In genomic region chr2:31886700-31887099, GRCh38 we compare ENCODE assay signal across 13 cellular contexts.
A peak's percentile ranks its signal among the peaks of the same experiment; 100 is the strongest.
DNase-seq lines count a peak whose midpoint lies in the region; ATAC-seq and TF ChIP-seq lines count a peak whose summit lies in the region.
"Had no signal": no experiment of that assay in that cellular context is flagged by ENCODE, and none has a peak within 500 bp of the region (broad histone marks: within the 10 kb centered on the region; RNA-seq: fewer than 3 reads in every experiment).

No MANE protein-coding gene starts in this region.

- peaks cover 39% of the 10 kb centered on the region for H3K36me3 ChIP-seq in Loucy (ENCODE audit: insufficient read depth, low read length)

- H3K9me3 Mint-ChIP-seq in activated CD4-positive, alpha-beta T cell treated with anti-CD3 and anti-CD28 coated beads for 36 hours (ENCODE audit: low read depth), result no peaks in the 10 kb centered on the region
- H3K9me3 Mint-ChIP-seq in endothelial cell (ENCODE audit: unreplicated experiment), result no peaks in the 10 kb centered on the region
- H3K9me3 Mint-ChIP-seq: CD8-positive, alpha-beta T cell had no signal

- peaks cover 3% of the 10 kb centered on the region for H3K4me1 ChIP-seq in Loucy (ENCODE audit: insufficient read depth, low read length, poor library complexity, severe bottlenecking)
- H3K4me1 ChIP-seq: sigmoid colon had no signal

- H3K4me2 ChIP-seq in Loucy (ENCODE audit: low read depth, low read length, poor library complexity, severe bottlenecking), result no peak overlapping the region

- POLR2A ChIA-PET in activated CD4-positive, alpha-beta T cell treated with anti-CD3 and anti-CD28 coated beads for 36 hours (lab: Charles Lee), result no interaction called here

- no peaks in the 10 kb centered on the region for H3K9me2 ChIP-seq in Loucy (replicated peaks; ENCODE audit: low read depth, low read length)

- peak; percentile 49 for ATAC-seq in activated CD4-positive, alpha-beta T cell treated with anti-CD3 and anti-CD28 coated beads for 36 hours
- ATAC-seq in GM21529 (IDR thresholded peaks at IDR 0.05; ENCODE audit: unreplicated experiment) (no peak), HG03045 (IDR thresholded peaks at IDR 0.05; ENCODE audit: unreplicated experiment) (no peak)
- ATAC-seq: activated CD8-positive, alpha-beta memory T cell treated with anti-CD3 and anti-CD28 coated beads, Interleukin-2, amount 10 ng/mL, durations not matched to agents 7 days and 5 days; CD8-positive, alpha-beta T cell had no signal

- no peaks in the 10 kb centered on the region for H3K27me3 ChIP-seq in Loucy (ENCODE audit: insufficient read depth, low read length, poor library complexity, severe bottlenecking)
- H3K27me3 ChIP-seq: sigmoid colon had no signal

- H3K9me3 ChIP-seq in Loucy (ENCODE audit: insufficient read depth, low read depth, low read length), result no peaks in the 10 kb centered on the region
- H3K9me3 ChIP-seq: sigmoid colon had no signal

- 0 out of 2 replicates have a peak, but pooled peaks cover 7% of the 10 kb centered on the region for H3K79me2 ChIP-seq in Loucy (ENCODE audit: insufficient read depth, low read length)

- peaks cover 7% of the 10 kb centered on the region for H3K36me3 Mint-ChIP-seq in activated CD4-positive, alpha-beta T cell treated with anti-CD3 and anti-CD28 coated beads for 36 hours (ENCODE audit: low read depth)
- H3K36me3 Mint-ChIP-seq in endothelial cell (ENCODE audit: low read depth, unreplicated experiment), result no peaks in the 10 kb centered on the region

- no peaks in the 10 kb centered on the region for H3K4me1 Mint-ChIP-seq in activated CD4-positive, alpha-beta T cell treated with anti-CD3 and anti-CD28 coated beads for 36 hours
- peaks cover 15% of the 10 kb centered on the region for H3K4me1 Mint-ChIP-seq in endothelial cell (ENCODE audit: unreplicated experiment)

- H3K4me3 ChIP-seq in Loucy (ENCODE audit: low read length, poor library complexity, severe bottlenecking), result no peak overlapping the region
- H3K4me3 ChIP-seq: sigmoid colon had no signal

- H3K9ac ChIP-seq in Loucy (ENCODE audit: low read depth, low read length, poor library complexity, severe bottlenecking), result no peak overlapping the region

- no peaks in the 10 kb centered on the region for H3F3A ChIP-seq in Loucy (ENCODE audit: low read depth)

- no peaks in the 10 kb centered on the region for H3K27me3 Mint-ChIP-seq in activated CD4-positive, alpha-beta T cell treated with anti-CD3 and anti-CD28 coated beads for 36 hours
- H3K27me3 Mint-ChIP-seq in endothelial cell (ENCODE audit: unreplicated experiment), result no peaks in the 10 kb centered on the region
- H3K27me3 Mint-ChIP-seq: activated CD8-positive, alpha-beta memory T cell treated with anti-CD3 and anti-CD28 coated beads, Interleukin-2, amount 10 ng/mL, durations not matched to agents 7 days and 5 days had no signal

- no peak overlapping the region for H3K4me3 Mint-ChIP-seq in activated CD4-positive, alpha-beta T cell treated with anti-CD3 and anti-CD28 coated beads for 36 hours
- no peak overlapping the region for H3K4me3 Mint-ChIP-seq in endothelial cell (ENCODE audit: unreplicated experiment)
- H3K4me3 Mint-ChIP-seq: activated CD8-positive, alpha-beta memory T cell treated with anti-CD3 and anti-CD28 coated beads, Interleukin-2, amount 10 ng/mL, durations not matched to agents 7 days and 5 days; CD8-positive, alpha-beta T cell had no signal

- peak; percentile 64 for TF ChIP-seq CTCF in Loucy (conservative IDR thresholded peaks at IDR 0.05; ENCODE audit: low read length)
- no peak for TF ChIP-seq CTCF in endothelial cell (IDR thresholded peaks at IDR 0.05; ENCODE audit: unreplicated experiment)

- no peak overlapping the region for H3K27ac Mint-ChIP-seq in activated CD4-positive, alpha-beta T cell treated with anti-CD3 and anti-CD28 coated beads for 36 hours
- no peak overlapping the region for H3K27ac Mint-ChIP-seq in endothelial cell (ENCODE audit: unreplicated experiment)
- H3K27ac Mint-ChIP-seq: activated CD8-positive, alpha-beta memory T cell treated with anti-CD3 and anti-CD28 coated beads, Interleukin-2, amount 10 ng/mL, durations not matched to agents 7 days and 5 days; CD8-positive, alpha-beta T cell had no signal

- intact Hi-C loops in activated CD4-positive, alpha-beta T cell treated with anti-CD3 and anti-CD28 coated beads for 36 hours (cut with DNase I, micrococcal nuclease), result no loop called here

- no peaks in the 10 kb centered on the region for H4K20me1 ChIP-seq in Loucy (ENCODE audit: insufficient read depth, low read length, poor library complexity, severe bottlenecking)

- no peak overlapping the region for H2AFZ ChIP-seq in Loucy (ENCODE audit: low read length)

- peak; percentile 22 for DNase-seq in activated CD4-positive, alpha-beta T cell treated with anti-CD3 and anti-CD28 coated beads for 36 hours
- DNase-seq in activated CD4-positive, alpha-beta T cell treated with anti-CD3 and anti-CD28 coated beads for 1 hour, result no peak
- DNase-seq in endothelial cell (ENCODE audit: low spot score) (peak; percentile 21), renal cortical epithelial cell (ENCODE audit: low read depth) (peak; percentile 41), ureter (ENCODE audit: low spot score) (no peak)
- DNase-seq: activated CD8-positive, alpha-beta memory T cell treated with anti-CD3 and anti-CD28 coated beads, Interleukin-2, amount 10 ng/mL, durations not matched to agents 7 days and 5 days; CD8-positive, alpha-beta T cell; GOT3; NCI-H2029; sigmoid colon had no signal

- CTCF ChIA-PET in activated CD4-positive, alpha-beta T cell treated with anti-CD3 and anti-CD28 coated beads for 36 hours (lab: Charles Lee), result interaction anchor here (0.7 to 1.3 kb wide), 3 partner anchors 26 to 122 kb away, joined by 3 read pairs; no protein-coding TSS in a partner anchor

Comparison
In these comparisons a context has a peak if more than half of its experiments do, and no peak if none do; other contexts are left out.
1. DNase-seq: peak in activated CD4-positive, alpha-beta T cell treated with anti-CD3 and anti-CD28 coated beads for 36 hours (single experiment), endothelial cell (single experiment) and renal cortical epithelial cell (single experiment); none in activated CD4-positive, alpha-beta T cell treated with anti-CD3 and anti-CD28 coated beads for 1 hour (single experiment) and ureter (single experiment).